In the genomic region with DNA sequence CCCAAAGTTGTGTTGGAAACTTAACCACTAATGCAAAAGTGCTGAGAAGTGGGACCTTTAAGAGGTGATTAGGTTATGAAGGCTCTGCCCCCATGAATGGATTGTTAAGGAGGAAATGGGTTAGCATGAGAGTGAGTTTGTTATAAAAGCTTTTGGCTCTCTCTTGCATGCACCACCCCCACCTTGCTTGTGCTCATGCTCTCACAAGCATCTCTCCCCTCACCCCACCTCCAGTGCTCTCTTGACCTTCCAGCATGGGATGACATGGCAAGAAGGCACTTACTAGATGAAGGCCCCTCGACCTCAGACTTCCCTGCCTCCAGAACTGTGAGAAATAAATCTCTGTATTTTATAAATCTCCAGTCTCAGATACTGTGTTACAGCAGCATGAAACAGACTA, we compare ENCODE assay signal across 1 cellular context.
TF ChIP-seq lines count a peak whose summit lies in the region.

No MANE protein-coding gene starts in this region.

TF ChIP-seq in H1, 55 proteins besides CTCF, POLR2A, EP300 and RAD21:
- TF ChIP-seq SP1 (IDR thresholded peaks at IDR 0.05; ENCODE audit: low read depth, low read length) (peak; percentile 54; the same call in 1 of the 2 replicates), CHD7 (IDR thresholded peaks at IDR 0.05; ENCODE audit: insufficient replicate concordance, low read length) (no peak), SAP30 (IDR thresholded peaks at IDR 0.05; ENCODE audit: insufficient read depth, insufficient replicate concordance, low read length) (no peak), MAFK (IDR thresholded peaks at IDR 0.05; ENCODE audit: low read depth, low read length) (peak; percentile 41; the same call in 1 of the 2 replicates), RBBP5 (IDR thresholded peaks at IDR 0.05; ENCODE audit: borderline replicate concordance, low read depth, low read length) (no peak), MAX (IDR thresholded peaks at IDR 0.05) (peak; percentile 39; the same call in 1 of the 2 replicates), CHD1 (IDR thresholded peaks at IDR 0.05; ENCODE audit: low read depth, low read length) (no peak), KDM4A (IDR thresholded peaks at IDR 0.05; ENCODE audit: low read depth, low read length, severe bottlenecking) (no peak), POU5F1 (IDR thresholded peaks at IDR 0.05; ENCODE audit: low read depth, low read length) (no peak), ASH2L (IDR thresholded peaks at IDR 0.05; ENCODE audit: low read length) (peak; percentile 33), SIN3A (conservative IDR thresholded peaks at IDR 0.05 in 1 of 2, IDR thresholded peaks at IDR 0.05 in 1 of 2; ENCODE audit: low read depth in 1 of 2, low read length in 2 of 2) (no peak), POLR2AphosphoS5 (IDR thresholded peaks at IDR 0.05; ENCODE audit: low read depth, low read length) (no peak), GABPA (IDR thresholded peaks at IDR 0.05; ENCODE audit: borderline replicate concordance, insufficient read depth, low read length) (no peak)
